8 cellular contexts compared by ENCODE assay signal in genomic region chr7:36366649-36367560, GRCh38. TPM values are rescaled to one million over a fixed set of nuclear protein-coding genes. Genes with fewer than 3 reads are reported as not detected.
A peak's percentile ranks its signal among the peaks of the same experiment; 100 is the strongest.
DNase-seq lines count a peak whose midpoint lies in the region; ATAC-seq, FAIRE-seq and TF ChIP-seq lines count a peak whose summit lies in the region.

No MANE protein-coding gene starts in this region.

- no peaks in the 10 kb centered on the region for H3K36me3 ChIP-seq in left ventricle myocardium inferior
- H3K36me3 ChIP-seq in upper lobe of left lung: no peaks in the 10 kb centered on the region

- 1 to 3% methylated on average over 28 to 54 of the region's 99 CpGs for WGBS in upper lobe of left lung, 2 donors

- H3K27me3 ChIP-seq in left ventricle myocardium inferior (ENCODE audit: low read depth) (no peaks in the 10 kb centered on the region), upper lobe of left lung (no peaks in the 10 kb centered on the region)

- peak overlapping the region; percentile 65 to 76 for H3K27ac Mint-ChIP-seq in T-cell

- intact Hi-C loops in left ventricle myocardium inferior (cut with micrococcal nuclease): no loop called here
- intact Hi-C loops in posterior vena cava (cut with DNase I): no loop called here

- DNase-seq in GM12891 (ENCODE audit: insufficient read length, low spot score) (peak; percentile 86), NCI-H1417 treated with DMSO at 0.1 percent for 48 hours (lab: John Stamatoyannopoulos, UW) (peak; percentile 74), T-cell (peak; percentile 81 to 94 (median 90)), amniotic stem cell (lab: John Stamatoyannopoulos, UW) (peak; percentile 70), left ventricle myocardium inferior (peak; percentile 88), posterior vena cava (ENCODE audit: low spot score) (peak; percentile 96), upper lobe of left lung (peak; percentile 93 to 98)

- H3K4me1 ChIP-seq in left ventricle myocardium inferior (peaks cover 15% of the 10 kb centered on the region), upper lobe of left lung (peaks cover 3 to 9% (median 6%) of the 10 kb centered on the region in 4 donors)

- ATAC-seq in HG02852 (IDR thresholded peaks at IDR 0.05; ENCODE audit: unreplicated experiment) (peak; percentile 98), T-cell (replicated peaks in 1 of 4) (peak; percentile 95 to 100 (median 96)), upper lobe of left lung (ENCODE audit: low FRiP score in 2 of 2) (peak; percentile 97 to 100)

- no peaks in the 10 kb centered on the region for H3K9me3 ChIP-seq in left ventricle myocardium inferior (replicated peaks)
- H3K9me3 ChIP-seq in upper lobe of left lung: no peaks in the 10 kb centered on the region

- peaks cover 0 to 8% (median 6%) of the 10 kb centered on the region in 3 donors for H3K4me1 Mint-ChIP-seq in T-cell

- POLR2A ChIA-PET in T-cell (lab: Charles Lee): interaction anchor here (0.5 to 1.4 kb wide), 5 partner anchors 10 to 1073 kb away, joined by 3 to 7 read pairs (median 4); no protein-coding TSS in a partner anchor

- no peaks in the 10 kb centered on the region for H3K36me3 Mint-ChIP-seq in T-cell

- no peak for TF ChIP-seq POLR2A in GM12891 (IDR thresholded peaks at IDR 0.05; ENCODE audit: low read depth, low read length)
- TF ChIP-seq POLR2A in upper lobe of left lung (IDR thresholded peaks at IDR 0.05): peak in 2 of 4 donors; percentile 60 to 65

- FAIRE-seq in GM12891 (lab: Jason Lieb, UNC): peak; percentile 98

- H3K4me3 Mint-ChIP-seq in T-cell: peak overlapping the region; percentile 85 to 92 (median 88)

- no peak for TF ChIP-seq EP300 in upper lobe of left lung (IDR thresholded peaks at IDR 0.05)

- no peaks in the 10 kb centered on the region for H3K9me3 Mint-ChIP-seq in T-cell

- CTCF ChIA-PET in T-cell (lab: Charles Lee): interaction anchor here (0.5 to 1.9 kb wide), 16 partner anchors 9 to 815 kb away, joined by 3 to 7 read pairs (median 4); partner anchors contain the start of gene ANLN (in 1 of the 2)

- peaks cover 0 to 10% of the 10 kb centered on the region in 2 donors for H3K27me3 Mint-ChIP-seq in T-cell

- peak overlapping the region; percentile 88 for H3K4me3 ChIP-seq in left ventricle myocardium inferior
- H3K4me3 ChIP-seq in upper lobe of left lung: peak overlapping the region; percentile 40 to 86 (median 70)

- TF ChIP-seq CTCF in left ventricle myocardium inferior (IDR thresholded peaks at IDR 0.05; ENCODE audit: borderline replicate concordance) (peak; percentile 95), upper lobe of left lung (IDR thresholded peaks at IDR 0.05) (peak; percentile 89 to 97 (median 94))

- peak overlapping the region; percentile 17 for H3K27ac ChIP-seq in left ventricle myocardium inferior (replicated peaks)
- peak overlapping the region; percentile 69 to 80 (median 76) for H3K27ac ChIP-seq in upper lobe of left lung

TF ChIP-seq in GM12891, 5 proteins besides CTCF, POLR2A, EP300 and RAD21:
- TF ChIP-seq SPI1 (IDR thresholded peaks at IDR 0.05; ENCODE audit: low read depth, low read length) (no peak), PAX5 (IDR thresholded peaks at IDR 0.05; ENCODE audit: insufficient read depth, low read length, severe bottlenecking) (peak; percentile 88), TAF1 (IDR thresholded peaks at IDR 0.05; ENCODE audit: low read depth, low read length) (no peak), POLR2AphosphoS5 (IDR thresholded peaks at IDR 0.05; ENCODE audit: low read depth, low read length) (no peak), POU2F2 (IDR thresholded peaks at IDR 0.05; ENCODE audit: low read depth, low read length) (peak; percentile 27; the same call in 1 of the 2 replicates)

RNA-seq across cellular contexts. Expression of gene ANLN, which starts 22.8 kb away (rescaled TPM):
- 5.2 TPM for polyA plus RNA-seq in GM12891 (2012; ENCODE audit: low read depth, missing spikeins)
- total RNA-seq in T-cell (1 to 10 TPM in 4 of 5 donors, under 1 TPM in 1; 0.69 to 1.5 (median 1.1) TPM), left ventricle myocardium inferior (2.1 TPM), posterior vena cava (1 to 10 TPM; 3.0 to 6.4 TPM), upper lobe of left lung (1 to 10 TPM; 2.5 to 5.8 (median 5.1) TPM)

Comparison
In these comparisons a context has a peak if more than half of its experiments do, and no peak if none do; other contexts are left out.
1. Peak in every context shown above with its lines: DNase-seq, ATAC-seq, H3K4me3 ChIP-seq and H3K27ac ChIP-seq.